ENCODE assay signal across 1 cellular context in genomic region chr2:85852979-85853498, GRCh38.
A peak's percentile ranks its signal among the peaks of the same experiment; 100 is the strongest.
TF ChIP-seq lines count a peak whose summit lies in the region.

No MANE protein-coding gene starts in this region.

TF ChIP-seq in GM12878, 131 proteins besides CTCF, POLR2A, EP300 and RAD21 (continued from another document and continues in another):
- TF ChIP-seq CEBPZ (IDR thresholded peaks at IDR 0.05; ENCODE audit: low read depth, low read length) = no peak
- TF ChIP-seq NFYA (IDR thresholded peaks at IDR 0.05; ENCODE audit: borderline replicate concordance, low read depth, low read length) = no peak
- no peak for TF ChIP-seq JUNB (IDR thresholded peaks at IDR 0.05)
- TF ChIP-seq CREB1 (IDR thresholded peaks at IDR 0.05; ENCODE audit: low read depth) = no peak
- TF ChIP-seq TARDBP (IDR thresholded peaks at IDR 0.05; ENCODE audit: borderline replicate concordance) = no peak
- TF ChIP-seq KAT2A (conservative IDR thresholded peaks at IDR 0.05; ENCODE audit: control insufficient read depth, low read depth, low read length) = no peak
- TF ChIP-seq IRF3 (IDR thresholded peaks at IDR 0.05) = no peak
- TF ChIP-seq SMAD5 (IDR thresholded peaks at IDR 0.05; ENCODE audit: low read depth) = no peak
- TF ChIP-seq ZNF384 (IDR thresholded peaks at IDR 0.05; ENCODE audit: borderline replicate concordance, low read depth, low read length) = no peak
- TF ChIP-seq MEF2B (IDR thresholded peaks at IDR 0.05; ENCODE audit: partially characterized antibody, poor library complexity, severe bottlenecking) = peak; percentile 24
- no peak for TF ChIP-seq RELA (IDR thresholded peaks at IDR 0.05; ENCODE audit: borderline replicate concordance, partially characterized antibody)
- peak; percentile 92 for TF ChIP-seq ZNF687 (IDR thresholded peaks at IDR 0.05)
- TF ChIP-seq POLR2AphosphoS5 (IDR thresholded peaks at IDR 0.05; ENCODE audit: low read length) = 0 out of 2 replicates have a peak, but pooled peaks have one; percentile 55
- TF ChIP-seq ZBED1 (IDR thresholded peaks at IDR 0.05; ENCODE audit: borderline replicate concordance) = no peak
- no peak for TF ChIP-seq HSF1 (IDR thresholded peaks at IDR 0.05; ENCODE audit: low read depth, low read length)
- no peak for TF ChIP-seq HDGF (IDR thresholded peaks at IDR 0.05)
- TF ChIP-seq ZBTB4 (CRISPR knock-in tag; IDR thresholded peaks at IDR 0.05) = no peak
- 0 out of 2 replicates have a peak, but pooled peaks have one; percentile 17 for TF ChIP-seq MEF2A (IDR thresholded peaks at IDR 0.05; ENCODE audit: insufficient read depth, low read depth, low read length)
- TF ChIP-seq ZNF274 (IDR thresholded peaks at IDR 0.05; ENCODE audit: insufficient read depth, insufficient read length) = no peak
- no peak for TF ChIP-seq ZBTB40 (IDR thresholded peaks at IDR 0.05; ENCODE audit: borderline replicate concordance)
- no peak for TF ChIP-seq TAF1 (IDR thresholded peaks at IDR 0.05; ENCODE audit: borderline replicate concordance, low read depth, low read length)
- no peak for TF ChIP-seq SRF (IDR thresholded peaks at IDR 0.05; ENCODE audit: low read depth in 2 of 2, low read length in 2 of 2)
- no peak for TF ChIP-seq RB1 (IDR thresholded peaks at IDR 0.05; ENCODE audit: borderline replicate concordance)
- no peak for TF ChIP-seq ATF3 (IDR thresholded peaks at IDR 0.05; ENCODE audit: borderline replicate concordance, extremely low read depth, low read depth, low read length)
- no peak for TF ChIP-seq USF2 (IDR thresholded peaks at IDR 0.05; ENCODE audit: borderline replicate concordance, low read depth, low read length)
- no peak for TF ChIP-seq E2F4 (IDR thresholded peaks at IDR 0.05; ENCODE audit: low read depth, low read length)
- no peak for TF ChIP-seq SIN3A (IDR thresholded peaks at IDR 0.05; ENCODE audit: low read depth, low read length)
- no peak; the same call in 1 of the 2 replicates for TF ChIP-seq RCOR1 (conservative IDR thresholded peaks at IDR 0.05; ENCODE audit: low read depth, low read length)
- peak; percentile 76 for TF ChIP-seq RUNX3 (IDR thresholded peaks at IDR 0.05; ENCODE audit: low read length)
- TF ChIP-seq CHD4 (IDR thresholded peaks at IDR 0.05) = no peak
- TF ChIP-seq GATAD2B (conservative IDR thresholded peaks at IDR 0.05; ENCODE audit: low read depth) = no peak
- no peak for TF ChIP-seq ZSCAN29 (IDR thresholded peaks at IDR 0.05)
- no peak for TF ChIP-seq CBX3 (IDR thresholded peaks at IDR 0.05; ENCODE audit: borderline replicate concordance, low read depth)
- no peak for TF ChIP-seq KDM1A (IDR thresholded peaks at IDR 0.05; ENCODE audit: borderline replicate concordance)
- TF ChIP-seq MTA2 (IDR thresholded peaks at IDR 0.05; ENCODE audit: low read depth) = peak; percentile 50
- no peak for TF ChIP-seq SREBF2 (IDR thresholded peaks at IDR 0.05; ENCODE audit: low read length)
- TF ChIP-seq PAX5 (IDR thresholded peaks at IDR 0.05; ENCODE audit: borderline replicate concordance, low read depth, low read length) = peak; percentile 78; the same call in 1 of the 2 replicates
- TF ChIP-seq ATF7 (IDR thresholded peaks at IDR 0.05; ENCODE audit: low read depth) = peak; percentile 26; the same call in 1 of the 2 replicates
- TF ChIP-seq SREBF1 (IDR thresholded peaks at IDR 0.05; ENCODE audit: low read length) = no peak
- TF ChIP-seq IKZF2 (IDR thresholded peaks at IDR 0.05) = no peak
- TF ChIP-seq KLF5 (IDR thresholded peaks at IDR 0.05; ENCODE audit: partially characterized antibody) = no peak
- no peak for TF ChIP-seq CBFB (IDR thresholded peaks at IDR 0.05; ENCODE audit: low read depth)
- TF ChIP-seq FOXM1 (IDR thresholded peaks at IDR 0.05; ENCODE audit: low read depth, low read length) = no peak
- no peak for TF ChIP-seq EZH2 (IDR thresholded peaks at IDR 0.05; ENCODE audit: borderline replicate concordance, control insufficient read depth, low read depth, low read length)
- no peak for TF ChIP-seq FOS (IDR thresholded peaks at IDR 0.05; ENCODE audit: borderline replicate concordance, extremely low read depth, insufficient read length)
